In the genomic region with DNA sequence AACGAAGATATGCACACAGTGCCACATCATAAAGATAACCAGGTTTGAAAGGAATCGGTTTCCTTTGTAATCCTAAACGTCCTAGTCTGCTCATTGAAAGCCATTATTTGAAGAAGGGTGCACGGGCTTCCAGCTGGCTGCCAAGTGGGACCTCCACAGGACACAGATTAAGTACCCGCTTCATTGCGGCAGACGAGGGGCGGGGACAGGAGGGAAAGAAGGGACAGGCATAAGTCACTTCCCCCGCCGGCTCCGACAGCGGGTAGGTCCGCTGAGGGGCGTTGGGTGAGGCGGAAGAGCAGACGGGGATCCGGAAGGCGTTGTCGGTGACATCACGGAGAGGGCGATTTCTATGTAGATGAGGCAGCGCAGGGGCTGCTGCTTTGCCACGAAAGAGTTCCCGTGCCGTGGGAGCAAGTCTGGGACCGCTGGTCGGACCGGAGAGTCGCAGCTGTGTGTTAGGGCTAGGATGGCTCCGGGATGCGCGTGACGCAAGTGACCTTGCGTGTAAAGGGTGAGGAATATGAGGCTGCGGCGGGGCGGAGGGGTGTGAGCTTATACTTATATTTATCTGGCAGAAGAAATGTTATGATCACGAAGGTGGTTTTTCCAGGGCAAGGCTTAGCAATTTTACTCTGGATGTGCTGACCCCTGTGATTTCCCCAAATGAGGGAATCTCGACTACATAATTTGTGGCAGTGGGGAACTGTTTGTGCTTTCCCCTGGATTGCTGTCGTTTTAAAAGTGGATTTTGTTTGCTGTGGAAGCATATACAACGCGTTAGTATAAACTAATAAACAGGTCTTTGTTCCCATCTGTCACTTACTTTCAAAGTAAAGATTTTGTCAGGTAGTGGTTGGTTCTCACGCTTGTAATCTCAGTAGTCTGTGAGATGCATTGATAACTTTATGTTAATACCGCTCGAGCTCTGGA, we compare ENCODE assay signal across 8 cellular contexts.
DNase-seq lines count a peak whose midpoint lies in the region; ATAC-seq and TF ChIP-seq lines count a peak whose summit lies in the region.
"Not testable (repeated sequence)": the region's sequence is repeated elsewhere in the genome, so short reads cannot be mapped to it uniquely, and the experiment has no call there.

No MANE protein-coding gene starts in this region.

- H3K4me3 ChIP-seq in AG04450 (ENCODE audit: low read depth, low read length) = peak overlapping the region; percentile 63
- H3K4me3 ChIP-seq in coronary artery = peak overlapping the region; percentile 90

- not testable (repeated sequence) for TF ChIP-seq CTCF in AG04450 (IDR thresholded peaks at IDR 0.05; ENCODE audit: low read depth, low read length); coronary artery (IDR thresholded peaks at IDR 0.05)

- POLR2A ChIA-PET in AG04450 (lab: Yijun Ruan, JAX) = not testable (repeated sequence)

- H3K9me3 ChIP-seq in AG04450 (ENCODE audit: control insufficient read depth, insufficient read depth, low read length) = not testable (repeated sequence)

- not testable (repeated sequence) for H3K27me3 ChIP-seq in AG04450 (ENCODE audit: control insufficient read depth, insufficient read depth, low read length); layer of hippocampus (ENCODE audit: control insufficient read depth, insufficient read depth, low read length)

- not testable (repeated sequence) for DNase-seq in AG04450 (ENCODE audit: low read depth, low spot score)
- peak; percentile 81 for DNase-seq in NCI-H774 (lab: John Stamatoyannopoulos, UW)
- DNase-seq in activated CD4-positive, alpha-beta T cell treated with anti-CD3 and anti-CD28 coated beads, Interleukin-2, amount 50 U/mL, for 4 hours = peak; percentile 76 to 81
- DNase-seq in coronary artery (ENCODE audit: low spot score) = peak; percentile 92
- DNase-seq in stimulated activated CD4-positive, alpha-beta T cell treated with anti-CD3 and anti-CD28 coated beads, Interleukin-12 subunit alpha, Interleukin-12 subunit beta, amount 100 ng/mL, for 24 hours (ENCODE audit: low read depth in 2 of 2) = peak; percentile 67 to 83

- not testable (repeated sequence) for H3K27ac ChIP-seq in AG04450 (ENCODE audit: low read depth, low read length)
- H3K27ac ChIP-seq in coronary artery (peak overlapping the region; percentile 43 to 87), layer of hippocampus (ENCODE audit: low read depth, low read length) (peak overlapping the region; percentile 30)

- CTCF ChIA-PET in AG04450 (lab: Charles Lee) = not testable (repeated sequence)

- peak; percentile 88 for ATAC-seq in GM19025 (IDR thresholded peaks at IDR 0.05; ENCODE audit: low read depth, unreplicated experiment)
- peak; percentile 89 for ATAC-seq in HG03108 (IDR thresholded peaks at IDR 0.05; ENCODE audit: unreplicated experiment)
